Comparison of ENCODE assay signal across 8 cellular contexts in genomic region chr18:41954827-41955613, GRCh38. TPM values are rescaled to one million over a fixed set of nuclear protein-coding genes. Genes with fewer than 3 reads are reported as not detected.
DNase-seq lines count a peak whose midpoint lies in the region; ATAC-seq and TF ChIP-seq lines count a peak whose summit lies in the region.

Gene PIK3C3 (plus strand): TSS chr18:41955234. CDS start chr18:41955292, 58 bp downstream.

- H3K9me3 ChIP-seq in spleen: no peaks in the 10 kb centered on the region

- 0 to 1% (median 1%) methylated on average over 38 of the region's 38 CpGs for WGBS in spleen, 5 donors

- no peaks in the 10 kb centered on the region for H3K27me3 ChIP-seq in spleen (replicated peaks in 1 of 7)

- peak; percentile 93 for DNase-seq in AG08396 (ENCODE audit: low spot score)
- DNase-seq in NCI-H345 treated with DMSO at 0.1 percent for 48 hours (lab: John Stamatoyannopoulos, UW; ENCODE audit: unreplicated experiment): peak; percentile 91
- peak; percentile 91 to 94 (median 94) for DNase-seq in activated CD4-positive, CD25-positive, alpha-beta regulatory T cell (lab: John Stamatoyannopoulos, UW)
- peak; percentile 95 for DNase-seq in central memory CD4-positive, alpha-beta T cell
- peak; percentile 99 for DNase-seq in inferior parietal cortex (ENCODE audit: extremely low spot score)
- DNase-seq in spleen: peak; percentile 97

- TF ChIP-seq POLR2A in spleen (IDR thresholded peaks at IDR 0.05): no peak

- H3K4me1 ChIP-seq in spleen: peaks cover 20 to 52% (median 37%) of the 10 kb centered on the region in 6 donors

- intact Hi-C loops in spleen (cut with DNase I; ENCODE audit: low total_unique reads): no loop called here

- TF ChIP-seq CTCF in spleen (IDR thresholded peaks at IDR 0.05 in 8 of 11, conservative IDR thresholded peaks at IDR 0.05 in 3 of 11): no peak

- peaks cover 0 to 28% (median 9%) of the 10 kb centered on the region in 6 donors for H3K36me3 ChIP-seq in spleen

- peak within 1 kb of the TSS; percentile 75 to 98 (median 83) for H3K4me3 ChIP-seq in spleen

- peak within 1 kb of the TSS; percentile 65 to 90 (median 80) for H3K27ac ChIP-seq in spleen

- ATAC-seq in GM19023 (IDR thresholded peaks at IDR 0.05; ENCODE audit: unreplicated experiment) (peak; percentile 99), HG03280 (IDR thresholded peaks at IDR 0.05; ENCODE audit: unreplicated experiment) (peak; percentile 98)

RNA-seq across cellular contexts. Expression of gene PIK3C3, which starts in this region (rescaled TPM):
- 10 to 100 TPM; 49.1 to 77.3 (median 67.8) TPM for total RNA-seq in spleen
- 10 to 100 TPM; 22.8 to 31.0 (median 29.5) TPM for polyA plus RNA-seq in spleen

Comparison
In these comparisons a context has a peak if more than half of its experiments do, and no peak if none do; other contexts are left out.
1. Peak in every context shown above with its lines: DNase-seq, ATAC-seq, H3K4me3 ChIP-seq and H3K27ac ChIP-seq.